ENCODE assay signal across 12 cellular contexts in genomic region chr14:93941293-93941910, GRCh38. TPM values are rescaled to one million over a fixed set of nuclear protein-coding genes. Genes with fewer than 3 reads are reported as not detected.
DNase-seq lines count a peak whose midpoint lies in the region; ATAC-seq and TF ChIP-seq lines count a peak whose summit lies in the region.
"Had no signal": no experiment of that assay in that cellular context is flagged by ENCODE, and none has a peak within 500 bp of the region (broad histone marks: within the 10 kb centered on the region; RNA-seq: fewer than 3 reads in every experiment).

No MANE protein-coding gene starts in this region.

- H3K36me3 Mint-ChIP-seq in activated CD8-positive, alpha-beta memory T cell treated with anti-CD3 and anti-CD28 coated beads, Interleukin-2, amount 10 ng/mL, durations not matched to agents 7 days and 5 days: peaks cover 62% of the 10 kb centered on the region

- H3K27ac ChIP-seq in thoracic aorta (peak overlapping the region; percentile 89 to 92), upper lobe of right lung (no peak overlapping the region)
- H3K27ac ChIP-seq: parathyroid adenoma had no signal

- H3K4me3 Mint-ChIP-seq in activated CD8-positive, alpha-beta memory T cell treated with anti-CD3 and anti-CD28 coated beads, Interleukin-2, amount 10 ng/mL, durations not matched to agents 7 days and 5 days: no peak overlapping the region

- H3K4me1 ChIP-seq in thoracic aorta (ENCODE audit: control insufficient read depth in 1 of 2, low read depth in 2 of 2) (peaks cover 5 to 36% of the 10 kb centered on the region in 2 donors), upper lobe of right lung (peaks cover 6% of the 10 kb centered on the region)
- H3K4me1 ChIP-seq: BE2C, parathyroid adenoma had no signal

- H3K36me3 ChIP-seq in thoracic aorta (peaks cover 59% of the 10 kb centered on the region), upper lobe of right lung (no peaks in the 10 kb centered on the region)
- H3K36me3 ChIP-seq: BE2C had no signal

- intact Hi-C loops in upper lobe of right lung (cut with DNase I): no loop called here

- TF ChIP-seq CTCF in epithelial cell of proximal tubule (conservative IDR thresholded peaks at IDR 0.05; ENCODE audit: low read depth, low read length): no peak
- TF ChIP-seq CTCF in thoracic aorta (IDR thresholded peaks at IDR 0.05): no peak
- TF ChIP-seq CTCF in upper lobe of right lung (IDR thresholded peaks at IDR 0.05): no peak

- H3K27me3 Mint-ChIP-seq in activated CD8-positive, alpha-beta memory T cell treated with anti-CD3 and anti-CD28 coated beads, Interleukin-2, amount 10 ng/mL, durations not matched to agents 7 days and 5 days: no peaks in the 10 kb centered on the region

- peaks cover 36% of the 10 kb centered on the region for H3K4me1 Mint-ChIP-seq in activated CD8-positive, alpha-beta memory T cell treated with anti-CD3 and anti-CD28 coated beads, Interleukin-2, amount 10 ng/mL, durations not matched to agents 7 days and 5 days

- H3K27me3 ChIP-seq in thoracic aorta (replicated peaks; ENCODE audit: insufficient read depth) (no peaks in the 10 kb centered on the region), upper lobe of right lung (peaks cover 17% of the 10 kb centered on the region)
- H3K27me3 ChIP-seq: BE2C had no signal

- H3K27ac Mint-ChIP-seq in activated CD8-positive, alpha-beta memory T cell treated with anti-CD3 and anti-CD28 coated beads, Interleukin-2, amount 10 ng/mL, durations not matched to agents 7 days and 5 days: peak overlapping the region; percentile 0

- no peak overlapping the region for H3K4me3 ChIP-seq in epithelial cell of proximal tubule (ENCODE audit: low read depth, low read length)
- H3K4me3 ChIP-seq in thoracic aorta: no peak overlapping the region
- H3K4me3 ChIP-seq in upper lobe of right lung: no peak overlapping the region
- H3K4me3 ChIP-seq: K562 had no signal

- H3K9me3 ChIP-seq in thoracic aorta: no peaks in the 10 kb centered on the region
- H3K9me3 ChIP-seq in upper lobe of right lung: no peaks in the 10 kb centered on the region
- H3K9me3 ChIP-seq: BE2C had no signal

- CTCF ChIA-PET in activated CD8-positive, alpha-beta memory T cell treated with anti-CD3 and anti-CD28 coated beads, Interleukin-2, amount 10 ng/mL, durations not matched to agents 7 days and 5 days (lab: Charles Lee): interaction anchor here (0.7 to 13.0 kb wide), 11 partner anchors 15 to 229 kb away, joined by 3 to 307 read pairs (median 22); partner anchors contain the start of genes ASB2, CCDC197, DDX24 and IFI27L1

- DNase-seq in activated CD8-positive, alpha-beta memory T cell treated with anti-CD3 and anti-CD28 coated beads, Interleukin-2, amount 10 ng/mL, durations not matched to agents 7 days and 5 days: no peak
- no peak for DNase-seq in activated CD8-positive, alpha-beta memory T cell treated with anti-CD3 and anti-CD28 coated beads for 24 hours
- DNase-seq in NCI-H69 (lab: John Stamatoyannopoulos, UW) (peak; percentile 99), epithelial cell of proximal tubule (ENCODE audit: low read depth) (peak; percentile 59), thoracic aorta (ENCODE audit: low spot score) (peak; percentile 30), upper lobe of right lung (no peak)
- DNase-seq: BE2C had no signal

- no peaks in the 10 kb centered on the region for H3K9me3 Mint-ChIP-seq in activated CD8-positive, alpha-beta memory T cell treated with anti-CD3 and anti-CD28 coated beads, Interleukin-2, amount 10 ng/mL, durations not matched to agents 7 days and 5 days (ENCODE audit: low read depth)

- ATAC-seq in activated CD8-positive, alpha-beta memory T cell treated with anti-CD3 and anti-CD28 coated beads, Interleukin-2, amount 10 ng/mL, durations not matched to agents 7 days and 5 days: no peak
- ATAC-seq in thoracic aorta (ENCODE audit: insufficient number of reproducible peaks, low FRiP score, low read depth) (peak; percentile 41), HG03457 (IDR thresholded peaks at IDR 0.05; ENCODE audit: unreplicated experiment) (no peak), GM18907 (IDR thresholded peaks at IDR 0.05; ENCODE audit: unreplicated experiment) (no peak), upper lobe of right lung (no peak)
- ATAC-seq: K562 had no signal

RNA-seq across cellular contexts. Expression of gene FAM181A, which starts 14.3 kb away (rescaled TPM):
- total RNA-seq in activated CD8-positive, alpha-beta memory T cell treated with anti-CD3 and anti-CD28 coated beads, Interleukin-2, amount 10 ng/mL, durations not matched to agents 7 days and 5 days: not detected
- total RNA-seq in epithelial cell of proximal tubule: not detected in 2 replicates
- total RNA-seq in thoracic aorta: not detected
- total RNA-seq in upper lobe of right lung: 3.5 TPM
- total RNA-seq: endothelial cell of umbilical vein, K562 had no signal

RNA-seq across cellular contexts. Expression of gene ASB2, which starts 35.0 kb away (rescaled TPM):
- 100 to 1,000 TPM; 116 to 177 TPM for total RNA-seq in activated CD8-positive, alpha-beta memory T cell treated with anti-CD3 and anti-CD28 coated beads, Interleukin-2, amount 10 ng/mL, durations not matched to agents 7 days and 5 days
- total RNA-seq in epithelial cell of proximal tubule: 0.46 and 1.4 TPM in 2 replicates
- total RNA-seq in thoracic aorta: 10 to 100 TPM; 47.2 to 48.3 TPM
- total RNA-seq in upper lobe of right lung: 3.2 TPM
- total RNA-seq: endothelial cell of umbilical vein, K562 had no signal

RNA-seq across cellular contexts. Expression of gene CCDC197, which starts 55.7 kb away (rescaled TPM):
- under 1 TPM in 1 of 2 experiments, not detected in 1; 0.14 TPM for total RNA-seq in activated CD8-positive, alpha-beta memory T cell treated with anti-CD3 and anti-CD28 coated beads, Interleukin-2, amount 10 ng/mL, durations not matched to agents 7 days and 5 days
- total RNA-seq in epithelial cell of proximal tubule: not detected in 2 replicates
- not detected for total RNA-seq in thoracic aorta
- total RNA-seq in upper lobe of right lung: not detected
- total RNA-seq: endothelial cell of umbilical vein, K562 had no signal

Comparison
In these comparisons a context has a peak if more than half of its experiments do, and no peak if none do; other contexts are left out.
1. DNase-seq: peak in NCI-H69 (single experiment), epithelial cell of proximal tubule (single experiment) and thoracic aorta (single experiment); none in activated CD8-positive, alpha-beta memory T cell treated with anti-CD3 and anti-CD28 coated beads, Interleukin-2, amount 10 ng/mL, durations not matched to agents 7 days and 5 days (single experiment), activated CD8-positive, alpha-beta memory T cell treated with anti-CD3 and anti-CD28 coated beads for 24 hours (single experiment) and upper lobe of right lung (single experiment).
2. RNA of gene ASB2, which starts 35.0 kb away (total RNA-seq): 116 to 177 TPM in activated CD8-positive, alpha-beta memory T cell treated with anti-CD3 and anti-CD28 coated beads, Interleukin-2, amount 10 ng/mL, durations not matched to agents 7 days and 5 days and 47.2 to 48.3 TPM in thoracic aorta; 3.2 TPM in upper lobe of right lung (single experiment) and 0.46 to 1.4 TPM in epithelial cell of proximal tubule; every median in the first group is over 10 times any median in the second.